Comparison of ENCODE assay signal across 30 cellular contexts in the genomic region with DNA sequence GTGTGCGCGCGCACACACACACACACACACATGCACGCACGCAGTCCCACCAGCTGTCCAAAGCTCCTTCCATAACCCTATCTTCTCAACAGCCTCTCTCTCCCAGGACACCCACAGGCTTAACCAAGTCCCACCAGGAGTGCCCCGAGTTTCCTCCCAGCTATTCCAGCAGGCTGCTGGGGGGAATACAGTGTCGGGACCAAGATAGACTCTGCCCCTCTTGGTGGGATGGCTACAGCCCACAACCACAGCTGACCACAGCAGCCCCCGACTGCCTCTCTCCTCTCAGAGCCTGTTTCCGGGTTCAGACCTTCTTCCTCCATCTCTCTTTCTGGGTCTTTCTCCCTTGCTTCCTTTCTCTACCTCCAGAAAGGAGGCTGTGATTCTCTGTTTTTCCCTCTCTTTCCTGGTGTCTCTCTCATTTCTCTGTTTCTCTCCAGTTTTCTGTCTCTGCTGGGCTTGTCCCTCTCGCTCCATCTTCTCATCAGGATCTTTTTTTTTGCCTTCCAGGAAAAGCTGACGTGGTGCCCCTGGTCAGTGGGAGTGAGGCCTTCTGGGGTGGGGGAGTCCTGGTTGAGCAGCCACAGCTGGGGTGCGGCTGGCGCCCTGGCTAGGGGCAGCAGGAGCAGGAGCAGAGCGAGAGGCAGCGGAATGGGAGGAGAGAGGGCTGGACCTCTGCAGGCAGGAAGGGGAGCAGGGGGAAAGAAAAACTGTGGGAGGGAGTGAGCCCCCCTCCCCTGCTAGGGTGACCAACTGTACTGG. TPM values are rescaled to one million over a fixed set of nuclear protein-coding genes. Genes with fewer than 3 reads are reported as not detected.
A peak's percentile ranks its signal among the peaks of the same experiment; 100 is the strongest.
DNase-seq lines count a peak whose midpoint lies in the region; ATAC-seq and TF ChIP-seq lines count a peak whose summit lies in the region.
"Had no signal": no experiment of that assay in that cellular context is flagged by ENCODE, and none has a peak within 500 bp of the region (broad histone marks: within the 10 kb centered on the region; RNA-seq: fewer than 3 reads in every experiment).

No MANE protein-coding gene starts in this region.

- POLR2A ChIA-PET in SK-N-SH (lab: Yijun Ruan, JAX): interaction anchor here (1.1 to 2.9 kb wide), 5 partner anchors 14 to 152 kb away, joined by 3 to 11 read pairs (median 4); no protein-coding TSS in a partner anchor

- H3K27ac Mint-ChIP-seq in endothelial cell (ENCODE audit: unreplicated experiment) (peak overlapping the region; percentile 44), neural progenitor cell (peak overlapping the region; percentile 24)
- H3K27ac Mint-ChIP-seq: CD14-positive monocyte, IgD-negative memory B cell, T-helper 17 cell had no signal

- peaks cover under 1% of the 10 kb centered on the region for H3F3A ChIP-seq in SK-N-SH (replicated peaks; ENCODE audit: insufficient read depth)
- H3F3A ChIP-seq in neural progenitor cell (ENCODE audit: low read depth): peaks cover 6% of the 10 kb centered on the region

- H3K9me3 ChIP-seq in SK-N-SH: no peaks in the 10 kb centered on the region
- H3K9me3 ChIP-seq in neural progenitor cell (ENCODE audit: low read depth): no peaks in the 10 kb centered on the region
- H3K9me3 ChIP-seq: esophagus squamous epithelium, heart left ventricle, tibial artery had no signal

- peaks cover 8% of the 10 kb centered on the region for H3K27me3 Mint-ChIP-seq in endothelial cell (ENCODE audit: unreplicated experiment)
- peaks cover 12% of the 10 kb centered on the region for H3K27me3 Mint-ChIP-seq in neural progenitor cell (ENCODE audit: insufficient read depth, low read depth)
- H3K27me3 Mint-ChIP-seq: IgD-negative memory B cell had no signal

- DNase-seq in SK-N-SH (peak; percentile 46), endothelial cell (ENCODE audit: low spot score) (no peak), neural progenitor cell (ENCODE audit: low spot score) (no peak), ureter (ENCODE audit: low spot score) (peak; percentile 32), SKM-1 (lab: John Stamatoyannopoulos, UW; ENCODE audit: unreplicated experiment) (no peak)
- DNase-seq: activated CD4-positive, CD25-positive, alpha-beta regulatory T cell; activated naive CD4-positive, alpha-beta T cell; DMS79; esophagus squamous epithelium; foreskin keratinocyte; heart left ventricle; NCI-H1436 treated with DMSO at 0.1 percent for 48 hours; OCI-M1; stimulated activated CD4-positive, alpha-beta T cell treated with anti-CD3 and anti-CD28 coated beads, Interleukin-12 subunit alpha, Interleukin-12 subunit beta, amount 100 ng/mL, for 4 hours; stimulated activated CD4-positive, alpha-beta T cell treated with anti-CD3 and anti-CD28 coated beads, Interleukin-2, amount 100 ng/mL, for 48 hours; T-helper 17 cell; tibial artery had no signal

- TF ChIP-seq CTCF in SK-N-SH (IDR thresholded peaks at IDR 0.05) (no peak), endothelial cell (IDR thresholded peaks at IDR 0.05; ENCODE audit: unreplicated experiment) (no peak), neural progenitor cell (IDR thresholded peaks at IDR 0.05) (no peak)

- ATAC-seq in SK-N-SH treated with all-trans-retinoic acid at 6 μM for 48 hours (no peak), HG03460 (IDR thresholded peaks at IDR 0.05; ENCODE audit: unreplicated experiment) (no peak), HG03565 (IDR thresholded peaks at IDR 0.05; ENCODE audit: unreplicated experiment) (no peak)
- ATAC-seq: foreskin keratinocyte, heart left ventricle, right cardiac atrium, T-helper 17 cell had no signal

- CTCF ChIA-PET in SK-N-SH (lab: Yijun Ruan, JAX): interaction anchor here (0.9 to 5.9 kb wide), 5 partner anchors 11 to 138 kb away, joined by 4 to 39 read pairs (median 6); no protein-coding TSS in a partner anchor

- WGBS in SK-N-SH (ENCODE audit: low lambda C conversion rate): 88% methylated on average over 15 of the region's 15 CpGs

- H3K9me2 ChIP-seq in SK-N-SH: no peaks in the 10 kb centered on the region

- H3K36me3 Mint-ChIP-seq in endothelial cell (ENCODE audit: low read depth, unreplicated experiment): peaks cover 3% of the 10 kb centered on the region
- no peaks in the 10 kb centered on the region for H3K36me3 Mint-ChIP-seq in neural progenitor cell
- H3K36me3 Mint-ChIP-seq: CD14-positive monocyte, IgD-negative memory B cell had no signal

- H3K27me3 ChIP-seq in SK-N-SH (ENCODE audit: insufficient read depth) (no peaks in the 10 kb centered on the region), neural progenitor cell (no peaks in the 10 kb centered on the region)
- H3K27me3 ChIP-seq: esophagus squamous epithelium, heart left ventricle, tibial artery had no signal

- H4K20me1 ChIP-seq in SK-N-SH (ENCODE audit: insufficient read depth): no peaks in the 10 kb centered on the region
- no peaks in the 10 kb centered on the region for H4K20me1 ChIP-seq in neural progenitor cell (ENCODE audit: low read depth)

- no peak for TF ChIP-seq EP300 in SK-N-SH (IDR thresholded peaks at IDR 0.05; ENCODE audit: borderline replicate concordance in 1 of 2, low read depth in 1 of 2, low read length in 1 of 2)

- H3K4me1 Mint-ChIP-seq in endothelial cell (ENCODE audit: unreplicated experiment) (peaks cover 9% of the 10 kb centered on the region), neural progenitor cell (peaks cover 51% of the 10 kb centered on the region)
- H3K4me1 Mint-ChIP-seq: CD14-positive monocyte had no signal

- H2AFZ ChIP-seq in SK-N-SH (ENCODE audit: low read depth) (no peak overlapping the region), neural progenitor cell (replicated peaks) (no peak overlapping the region)

- H3K9ac ChIP-seq in SK-N-SH (no peak overlapping the region), neural progenitor cell (no peak overlapping the region)

- H3K4me1 ChIP-seq in SK-N-SH (ENCODE audit: control insufficient read depth in 1 of 2, insufficient read depth in 2 of 2, low read depth in 1 of 2, low read length in 1 of 2): peaks cover 14 to 42% of the 10 kb centered on the region in 2 experiments; a peak in 2 of 4 replicates
- H3K4me1 ChIP-seq in neural progenitor cell: peaks cover 18% of the 10 kb centered on the region
- H3K4me1 ChIP-seq: foreskin keratinocyte had no signal

- no peaks in the 10 kb centered on the region for H3K79me2 ChIP-seq in SK-N-SH (ENCODE audit: insufficient read depth)
- H3K79me2 ChIP-seq in neural progenitor cell (ENCODE audit: low read depth): no peaks in the 10 kb centered on the region

- H3K36me3 ChIP-seq in SK-N-SH (replicated peaks in 1 of 2; ENCODE audit: control insufficient read depth in 1 of 2, insufficient read depth in 2 of 2, low read length in 1 of 2) (no peaks in the 10 kb centered on the region), neural progenitor cell (no peaks in the 10 kb centered on the region)
- H3K36me3 ChIP-seq: esophagus squamous epithelium had no signal

- no peak overlapping the region for H3K4me2 ChIP-seq in SK-N-SH
- no peak overlapping the region for H3K4me2 ChIP-seq in neural progenitor cell

- H3K4me3 Mint-ChIP-seq in endothelial cell (ENCODE audit: unreplicated experiment) (no peak overlapping the region), neural progenitor cell (no peak overlapping the region)
- H3K4me3 Mint-ChIP-seq: CD14-positive monocyte, IgD-negative memory B cell, T-helper 17 cell had no signal

- H3K9me3 Mint-ChIP-seq in endothelial cell (ENCODE audit: unreplicated experiment) (no peaks in the 10 kb centered on the region), neural progenitor cell (peaks cover 3% of the 10 kb centered on the region)
- H3K9me3 Mint-ChIP-seq: CD14-positive monocyte, IgD-negative memory B cell had no signal

- no peak for TF ChIP-seq RAD21 in SK-N-SH (IDR thresholded peaks at IDR 0.05; ENCODE audit: low read length)

- H3K4me3 ChIP-seq in SK-N-SH (ENCODE audit: low read depth in 2 of 2, low read length in 1 of 2) (no peak overlapping the region), neural progenitor cell (no peak overlapping the region)
- H3K4me3 ChIP-seq: esophagus squamous epithelium, heart left ventricle, lung, SK-N-MC, tibial artery had no signal

- H3K27ac ChIP-seq in SK-N-SH (ENCODE audit: low read depth in 2 of 2, low read length in 1 of 2) (no peak overlapping the region; a peak in 1 of 4 replicates), neural progenitor cell (no peak overlapping the region)
- H3K27ac ChIP-seq: 22Rv1, foreskin keratinocyte, SK-N-MC, tibial artery had no signal

TF ChIP-seq in SK-N-SH, 30 proteins besides CTCF, POLR2A, EP300 and RAD21:
- TF ChIP-seq CHD2 (IDR thresholded peaks at IDR 0.05; ENCODE audit: low read length, partially characterized antibody) (peak; percentile 1), GABPA (IDR thresholded peaks at IDR 0.05; ENCODE audit: low read depth) (no peak), GATA2 (CRISPR knock-in tag; IDR thresholded peaks at IDR 0.05) (no peak)
TF ChIP-seq in SK-N-SH: peak in this region for 1.

TF ChIP-seq in SK-N-SH treated with all-trans-retinoic acid at 6 μM for 48 hours, 23 proteins besides CTCF, POLR2A, EP300 and RAD21 (continues in another document):
- TF ChIP-seq ZNF8 (CRISPR knock-in tag; IDR thresholded peaks at IDR 0.05): no peak
- TF ChIP-seq, protein P1, sequence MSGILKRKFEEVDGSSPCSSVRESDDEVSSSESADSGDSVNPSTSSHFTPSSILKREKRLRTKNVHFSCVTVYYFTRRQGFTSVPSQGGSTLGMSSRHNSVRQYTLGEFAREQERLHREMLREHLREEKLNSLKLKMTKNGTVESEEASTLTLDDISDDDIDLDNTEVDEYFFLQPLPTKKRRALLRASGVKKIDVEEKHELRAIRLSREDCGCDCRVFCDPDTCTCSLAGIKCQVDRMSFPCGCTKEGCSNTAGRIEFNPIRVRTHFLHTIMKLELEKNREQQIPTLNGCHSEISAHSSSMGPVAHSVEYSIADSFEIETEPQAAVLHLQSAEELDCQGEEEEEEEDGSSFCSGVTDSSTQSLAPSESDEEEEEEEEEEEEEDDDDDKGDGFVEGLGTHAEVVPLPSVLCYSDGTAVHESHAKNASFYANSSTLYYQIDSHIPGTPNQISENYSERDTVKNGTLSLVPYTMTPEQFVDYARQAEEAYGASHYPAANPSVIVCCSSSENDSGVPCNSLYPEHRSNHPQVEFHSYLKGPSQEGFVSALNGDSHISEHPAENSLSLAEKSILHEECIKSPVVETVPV (CRISPR knock-in tag; IDR thresholded peaks at IDR 0.05): no peak

RNA-seq across cellular contexts. Expression of a gene that starts 3.2 kb away (rescaled TPM):
- polyA plus RNA-seq in SK-N-SH (2012; rRNA removed): 3.4 and 7.3 TPM in 2 replicates
- 1.9 and 3.0 TPM in 2 replicates for polyA plus RNA-seq in SK-N-SH (2012; cell fraction: cytosol; rRNA removed)
- polyA plus RNA-seq in SK-N-SH (2012; cell fraction: nucleus; rRNA removed): 1.7 and 1.9 TPM in 2 replicates
- 0.51 TPM for total RNA-seq in endothelial cell (ENCODE audit: unreplicated experiment)
- total RNA-seq in neural progenitor cell (ENCODE audit: low replicate concordance): 0.68 TPM in 1 of 2 replicates, not detected in the other
- 37.4 TPM for total RNA-seq in ureter
- total RNA-seq: dermis microvascular lymphatic vessel endothelial cell, foreskin keratinocyte, NCI-H460, T-helper 17 cell had no signal
- polyA plus RNA-seq: CD14-positive monocyte, foreskin keratinocyte, IgD-negative memory B cell, keratinocyte, neural cell had no signal

RNA-seq across cellular contexts. Expression of a gene that starts 32.3 kb away (rescaled TPM):
- 27.9 and 31.0 TPM in 2 replicates for polyA plus RNA-seq in SK-N-SH (2012; rRNA removed)
- 7.3 and 13.0 TPM in 2 replicates for polyA plus RNA-seq in SK-N-SH (2012; cell fraction: cytosol; rRNA removed)
- 140 and 152 TPM in 2 replicates for polyA plus RNA-seq in SK-N-SH (2012; cell fraction: nucleus; rRNA removed)
- total RNA-seq in endothelial cell (ENCODE audit: unreplicated experiment) (9.2 TPM), neural progenitor cell (ENCODE audit: low replicate concordance) (3.1 and 5.9 TPM in 2 replicates), ureter (50.9 TPM)
- total RNA-seq: foreskin keratinocyte, T-helper 17 cell had no signal
- polyA plus RNA-seq: CD14-positive monocyte, foreskin keratinocyte, IgD-negative memory B cell, keratinocyte had no signal

RNA-seq across cellular contexts. Expression of a gene that starts 39.9 kb away (rescaled TPM):
- 0.56 and 0.58 TPM in 2 replicates for polyA plus RNA-seq in SK-N-SH (2012; rRNA removed)
- polyA plus RNA-seq in SK-N-SH (2012; cell fraction: cytosol; rRNA removed): 0.46 and 0.64 TPM in 2 replicates
- 0.45 and 1.1 TPM in 2 replicates for polyA plus RNA-seq in SK-N-SH (2012; cell fraction: nucleus; rRNA removed)
- total RNA-seq in endothelial cell (ENCODE audit: unreplicated experiment) (0.21 TPM), neural progenitor cell (ENCODE audit: low replicate concordance) (not detected in 2 replicates), ureter (0.21 TPM)
- total RNA-seq: foreskin keratinocyte, NCI-H460, T-helper 17 cell had no signal
- polyA plus RNA-seq: CD14-positive monocyte, foreskin keratinocyte, IgD-negative memory B cell, keratinocyte had no signal

Comparison
In these comparisons a context has a peak if more than half of its experiments do, and no peak if none do; other contexts are left out.
1. DNase-seq: peak in SK-N-SH (single experiment) and ureter (single experiment); none in endothelial cell (single experiment), neural progenitor cell (single experiment) and SKM-1 (single experiment).
2. RNA of a gene that starts 3.2 kb away (total RNA-seq): 37.4 TPM in ureter (single experiment); 0.51 TPM in endothelial cell (single experiment) and 0.68 TPM in neural progenitor cell; every median in the first group is over 10 times any median in the second.